In genomic region chr6:170286246-170286933, GRCh38 we compare ENCODE assay signal across 11 cellular contexts. TPM values are rescaled to one million over a fixed set of nuclear protein-coding genes. Genes with fewer than 3 reads are reported as not detected.
A peak's percentile ranks its signal among the peaks of the same experiment; 100 is the strongest.
DNase-seq lines count a peak whose midpoint lies in the region; FAIRE-seq and TF ChIP-seq lines count a peak whose summit lies in the region.
"Had no signal": no experiment of that assay in that cellular context is flagged by ENCODE, and none has a peak within 500 bp of the region (broad histone marks: within the 10 kb centered on the region; RNA-seq: fewer than 3 reads in every experiment).

No MANE protein-coding gene starts in this region.

- peaks cover 50% of the 10 kb centered on the region for H3K36me3 Mint-ChIP-seq in nephron progenitor cell (ENCODE audit: low read depth)

- H3K27ac ChIP-seq in endothelial cell of umbilical vein (ENCODE audit: insufficient read depth, low read depth, low read length), result no peak overlapping the region
- H3K27ac ChIP-seq in coronary artery, result peak overlapping the region in 1 of 2 donors; percentile 26

- H3K4me1 Mint-ChIP-seq in nephron progenitor cell, result peaks cover 49% of the 10 kb centered on the region

- peaks cover 8% of the 10 kb centered on the region; the same call in 1 of the 2 replicates for H3K4me1 ChIP-seq in BE2C
- peaks cover 14% of the 10 kb centered on the region for H3K4me1 ChIP-seq in endothelial cell of umbilical vein (ENCODE audit: control insufficient read depth, extremely low read depth, insufficient read depth, low read length)

- no peaks in the 10 kb centered on the region for H3K79me2 ChIP-seq in endothelial cell of umbilical vein (ENCODE audit: control insufficient read depth, insufficient read depth, low read length)

- H3K4me3 Mint-ChIP-seq in nephron progenitor cell, result peak overlapping the region; percentile 90

- H2AFZ ChIP-seq in endothelial cell of umbilical vein (ENCODE audit: low read depth, low read length), result no peak overlapping the region

- no peaks in the 10 kb centered on the region for H4K20me1 ChIP-seq in endothelial cell of umbilical vein (replicated peaks; ENCODE audit: control insufficient read depth, extremely low read depth, insufficient read depth, low read length)

- no peak for FAIRE-seq in endothelial cell of umbilical vein (lab: Jason Lieb, UNC)
- FAIRE-seq: bronchial epithelial cell, TTC549 had no signal

- H3K27me3 ChIP-seq in BE2C (peaks cover 42% of the 10 kb centered on the region), endothelial cell of umbilical vein (ENCODE audit: control insufficient read depth in 2 of 2, insufficient read depth in 2 of 2, low read length in 2 of 2) (peaks cover 6 to 25% of the 10 kb centered on the region in 2 experiments)

- H3K27ac Mint-ChIP-seq in nephron progenitor cell, result no peak overlapping the region

- POLR2A ChIA-PET in endothelial cell of umbilical vein (lab: Charles Lee), result interaction anchor here (0.6 kb wide), 1 partner anchor 77 kb away, joined by 3 read pairs; no protein-coding TSS in a partner anchor

- no peaks in the 10 kb centered on the region for H3K36me3 ChIP-seq in BE2C
- H3K36me3 ChIP-seq in endothelial cell of umbilical vein (ENCODE audit: control insufficient read depth in 2 of 2, extremely low read depth in 1 of 2, insufficient read depth in 2 of 2, low read length in 2 of 2), result peaks cover 0 to 14% of the 10 kb centered on the region in 2 experiments

- H3K9me3 ChIP-seq in BE2C (no peaks in the 10 kb centered on the region), endothelial cell of umbilical vein (replicated peaks; ENCODE audit: control insufficient read depth, insufficient read depth, low read length) (no peaks in the 10 kb centered on the region)

- dilution Hi-C loops in endothelial cell of umbilical vein (cut with MboI; ENCODE audit: extremely low pct_ligation_motif_present, low sequenced_read_pairs), result no loop called here

- TF ChIP-seq CTCF in BE2C (IDR thresholded peaks at IDR 0.05; ENCODE audit: low read depth, low read length) (no peak), endothelial cell of umbilical vein (IDR thresholded peaks at IDR 0.05; ENCODE audit: extremely low read depth in 1 of 2, insufficient read depth in 1 of 2, low read depth in 1 of 2, low read length in 2 of 2) (no peak), nephron progenitor cell (IDR thresholded peaks at IDR 0.05) (no peak), coronary artery (IDR thresholded peaks at IDR 0.05) (no peak)

- H3K9me3 Mint-ChIP-seq in nephron progenitor cell, result no peaks in the 10 kb centered on the region

- BruUV-seq in endothelial cell of umbilical vein (replicated peaks; lab: Mats Ljungman, UMichigan), result no TSS peak

- H3K4me3 ChIP-seq in BE2C (ENCODE audit: low read depth, low read length) (peak overlapping the region; percentile 20; the same call in 1 of the 2 replicates), endothelial cell of umbilical vein (replicated peaks in 1 of 3; ENCODE audit: insufficient read depth in 1 of 3, low read depth in 1 of 3, low read length in 3 of 3) (no peak overlapping the region), coronary artery (no peak overlapping the region)
- H3K4me3 ChIP-seq: lung had no signal

- H3K9me1 ChIP-seq in endothelial cell of umbilical vein (replicated peaks; ENCODE audit: control insufficient read depth, extremely low read depth, insufficient read depth, low read length), result no peaks in the 10 kb centered on the region

- peaks cover 25% of the 10 kb centered on the region for H3K27me3 Mint-ChIP-seq in nephron progenitor cell (ENCODE audit: low read depth, poor library complexity)

- H3K9ac ChIP-seq in endothelial cell of umbilical vein (replicated peaks; ENCODE audit: extremely low read depth, insufficient read depth, low read length), result no peak overlapping the region

- H3K4me2 ChIP-seq in endothelial cell of umbilical vein (ENCODE audit: insufficient read depth, low read length), result no peak overlapping the region

- DNase-seq in BE2C (peak; percentile 63), NCI-H524 treated with DMSO at 0.1 percent for 48 hours (lab: John Stamatoyannopoulos, UW) (peak; percentile 68), endothelial cell of umbilical vein (ENCODE audit: low read depth, low spot score) (no peak), nephron progenitor cell (peak; percentile 66), HuH-7.5 (ENCODE audit: low spot score) (no peak), activated T-cell treated with anti-CD3 and anti-CD28 coated beads for 4 hours (no peak), T-helper 2 cell (no peak), coronary artery (ENCODE audit: low spot score) (no peak)

- intact Hi-C loops in endothelial cell of umbilical vein (cut with micrococcal nuclease), result loop anchor here (10.0 kb wide), 1 partner anchor 132 kb away; no protein-coding TSS in a partner anchor

- CTCF ChIA-PET in endothelial cell of umbilical vein (lab: Charles Lee), result interaction anchor here (1.9 to 2.3 kb wide), 2 partner anchors 231 to 455 kb away, joined by 6 to 13 read pairs; no protein-coding TSS in a partner anchor

- TF ChIP-seq POLR2A in endothelial cell of umbilical vein (IDR thresholded peaks at IDR 0.05; ENCODE audit: low read depth, low read length), result no peak

TF ChIP-seq in endothelial cell of umbilical vein, 7 proteins besides CTCF, POLR2A, EP300 and RAD21:
- TF ChIP-seq MYC (IDR thresholded peaks at IDR 0.05; ENCODE audit: low read depth, low read length), result no peak
- TF ChIP-seq EZH2 (IDR thresholded peaks at IDR 0.05; ENCODE audit: borderline replicate concordance, low read depth, low read length, severe bottlenecking), result peak; percentile 28

RNA-seq across cellular contexts. Expression of gene DLL1, which starts 4.5 kb away (rescaled TPM):
- 0.37 TPM for polyA plus RNA-seq in BE2C (2012; ENCODE audit: insufficient read depth, insufficient read length, low read depth)
- 2.0 and 2.3 TPM in 2 replicates for total RNA-seq in endothelial cell of umbilical vein
- 1.4 and 1.7 TPM in 2 replicates for polyA plus RNA-seq in endothelial cell of umbilical vein
- 1.1 and 1.8 TPM in 2 replicates for polyA plus RNA-seq in endothelial cell of umbilical vein (2011; cell fraction: cytosol; rRNA removed)
- polyA plus RNA-seq in endothelial cell of umbilical vein (2011; cell fraction: nucleus; rRNA removed), result 4.3 and 4.9 TPM in 2 replicates
- 1.4 and 2.2 TPM in 2 replicates for polyA plus RNA-seq in endothelial cell of umbilical vein (2012)
- 0.83 and 1.1 TPM in 2 replicates for polyA minus RNA-seq in endothelial cell of umbilical vein
- not detected for polyA minus RNA-seq in endothelial cell of umbilical vein (2011; cell fraction: cytosol; rRNA and poly(A)+ RNA removed)
- 0.77 and 1.9 TPM in 2 replicates for polyA minus RNA-seq in endothelial cell of umbilical vein (2011; cell fraction: nucleus; rRNA and poly(A)+ RNA removed)

RNA-seq across cellular contexts. Expression of gene FAM120B, which starts 20.2 kb away (rescaled TPM):
- polyA plus RNA-seq in BE2C (2012; ENCODE audit: insufficient read depth, insufficient read length, low read depth), result 32.9 TPM
- total RNA-seq in endothelial cell of umbilical vein, result 28.1 and 28.2 TPM in 2 replicates
- polyA plus RNA-seq in endothelial cell of umbilical vein, result 9.9 and 10.8 TPM in 2 replicates
- 7.7 and 9.2 TPM in 2 replicates for polyA plus RNA-seq in endothelial cell of umbilical vein (2011; cell fraction: cytosol; rRNA removed)
- 24.8 and 25.3 TPM in 2 replicates for polyA plus RNA-seq in endothelial cell of umbilical vein (2011; cell fraction: nucleus; rRNA removed)
- polyA plus RNA-seq in endothelial cell of umbilical vein (2012), result 17.0 and 20.3 TPM in 2 replicates
- 33.3 and 42.2 TPM in 2 replicates for polyA minus RNA-seq in endothelial cell of umbilical vein
- 4.5 TPM for polyA minus RNA-seq in endothelial cell of umbilical vein (2011; cell fraction: cytosol; rRNA and poly(A)+ RNA removed)
- polyA minus RNA-seq in endothelial cell of umbilical vein (2011; cell fraction: nucleus; rRNA and poly(A)+ RNA removed), result 44.1 and 70.7 TPM in 2 replicates

Comparison
In these comparisons a context has a peak if more than half of its experiments do, and no peak if none do; other contexts are left out.
1. DNase-seq: peak in BE2C (single experiment), NCI-H524 treated with DMSO at 0.1 percent for 48 hours (single experiment) and nephron progenitor cell (single experiment); none in endothelial cell of umbilical vein (single experiment), HuH-7.5 (single experiment), activated T-cell treated with anti-CD3 and anti-CD28 coated beads for 4 hours (single experiment), T-helper 2 cell (0 of 5) and coronary artery (single experiment).